Comparison of ENCODE assay signal across 7 cellular contexts in the genomic region with DNA sequence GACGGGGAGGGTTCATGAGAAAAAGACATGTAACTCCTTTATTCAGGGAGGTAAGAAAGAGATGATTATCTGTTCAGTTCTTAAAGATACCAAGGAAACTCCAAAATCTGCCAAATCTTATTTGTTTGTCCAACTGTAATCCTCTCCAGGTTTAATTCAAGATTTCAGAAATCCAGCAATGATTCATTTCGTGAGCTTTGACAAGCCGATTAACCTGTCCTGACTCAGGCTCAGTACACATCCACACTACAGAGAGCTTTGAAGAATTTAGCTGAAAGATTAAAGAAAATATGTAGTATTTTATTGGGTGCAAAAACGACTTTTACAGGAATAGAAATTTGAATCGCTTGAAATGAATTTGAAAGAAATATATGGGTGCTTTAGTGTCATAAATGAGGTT. TPM values are rescaled to one million over a fixed set of nuclear protein-coding genes. Genes with fewer than 3 reads are reported as not detected.
A peak's percentile ranks its signal among the peaks of the same experiment; 100 is the strongest.
DNase-seq lines count a peak whose midpoint lies in the region; ATAC-seq and TF ChIP-seq lines count a peak whose summit lies in the region.

No MANE protein-coding gene starts in this region.

- H3K4me1 ChIP-seq in HEK293 (ENCODE audit: control insufficient read depth, insufficient read depth, low read length) (no peaks in the 10 kb centered on the region), RWPE2 (ENCODE audit: insufficient read depth, poor library complexity, severe bottlenecking) (peaks cover 9% of the 10 kb centered on the region), esophagus squamous epithelium (peaks cover 8 to 73% (median 22%) of the 10 kb centered on the region in 3 donors)

- TF ChIP-seq CTCF in HEK293 (tag by site-specific recombination; IDR thresholded peaks at IDR 0.05) (no peak), RWPE2 (IDR thresholded peaks at IDR 0.05; ENCODE audit: poor library complexity, severe bottlenecking) (no peak), esophagus squamous epithelium (IDR thresholded peaks at IDR 0.05) (no peak)

- peak overlapping the region; percentile 68 for H3K4me3 ChIP-seq in HEK293 (ENCODE audit: low read depth, low read length)
- peak overlapping the region; percentile 51 for H3K4me3 ChIP-seq in RWPE2 (ENCODE audit: severe bottlenecking)
- peak overlapping the region; percentile 73 to 96 (median 78) for H3K4me3 ChIP-seq in esophagus squamous epithelium

- H3K27ac ChIP-seq in HEK293 (ENCODE audit: extremely low read depth, low read depth, low read length) (no peak overlapping the region), RWPE2 (ENCODE audit: poor library complexity, severe bottlenecking) (peak overlapping the region; percentile 27), esophagus squamous epithelium (peak overlapping the region in 3 of 4 donors; percentile 88 to 90 (median 89))

- H3K27me3 ChIP-seq in RWPE2 (ENCODE audit: insufficient read depth, poor library complexity, severe bottlenecking) (no peaks in the 10 kb centered on the region), esophagus squamous epithelium (no peaks in the 10 kb centered on the region)

- ATAC-seq in RWPE2 (ENCODE audit: low read depth) (no peak), GM18867 (IDR thresholded peaks at IDR 0.05; ENCODE audit: unreplicated experiment) (no peak), GM18873 (IDR thresholded peaks at IDR 0.05; ENCODE audit: low FRiP score, unreplicated experiment) (no peak)

- H3K9me3 ChIP-seq in HEK293 (ENCODE audit: control insufficient read depth, insufficient read depth, low read depth, low read length) (no peaks in the 10 kb centered on the region), RWPE2 (ENCODE audit: severe bottlenecking) (no peaks in the 10 kb centered on the region), esophagus squamous epithelium (no peaks in the 10 kb centered on the region)

- POLR2A ChIA-PET in HEK293 (lab: Yijun Ruan, JAX), result no interaction called here

- H3K36me3 ChIP-seq in HEK293 (ENCODE audit: control insufficient read depth in 2 of 2, insufficient read depth in 1 of 2, low read length in 2 of 2), result peaks cover 0 to 23% of the 10 kb centered on the region in 2 experiments; a peak in 1 of 3 replicates
- no peaks in the 10 kb centered on the region for H3K36me3 ChIP-seq in RWPE2 (ENCODE audit: low read depth)
- H3K36me3 ChIP-seq in esophagus squamous epithelium, result no peaks in the 10 kb centered on the region

- 46 to 51% methylated on average over 5 of the region's 5 CpGs for WGBS in esophagus squamous epithelium, 2 donors

- TF ChIP-seq POLR2A in esophagus squamous epithelium (IDR thresholded peaks at IDR 0.05), result no peak

- CTCF ChIA-PET in HEK293 (lab: Yijun Ruan, JAX), result interaction anchor here (0.6 to 0.7 kb wide), 2 partner anchors 8 to 1827 kb away, joined by 3 read pairs; no protein-coding TSS in a partner anchor

- DNase-seq in RWPE2 (ENCODE audit: low spot score) (no peak), esophagus squamous epithelium (lab: John Stamatoyannopoulos, UW) (no peak), renal cortical epithelial cell (ENCODE audit: low read depth) (peak; percentile 17)
- no peak for DNase-seq in effector CD4-positive, alpha-beta T cell

- intact Hi-C loops in esophagus squamous epithelium (cut with DNase I), result no loop called here

TF ChIP-seq in HEK293, 187 proteins besides CTCF, POLR2A, EP300 and RAD21:
- TF ChIP-seq KLF16 (tag by site-specific recombination; IDR thresholded peaks at IDR 0.05) (no peak), IKZF3 (tag by site-specific recombination; IDR thresholded peaks at IDR 0.05) (no peak), ZNF394 (tag by site-specific recombination; IDR thresholded peaks at IDR 0.05; ENCODE audit: borderline replicate concordance) (no peak), ZNF48 (tag by site-specific recombination; IDR thresholded peaks at IDR 0.05) (no peak), ZNF19 (tag by site-specific recombination; IDR thresholded peaks at IDR 0.05; ENCODE audit: low read depth) (no peak), ZNF239 (tag by site-specific recombination; IDR thresholded peaks at IDR 0.05) (no peak)
- TF ChIP-seq, protein P1, sequence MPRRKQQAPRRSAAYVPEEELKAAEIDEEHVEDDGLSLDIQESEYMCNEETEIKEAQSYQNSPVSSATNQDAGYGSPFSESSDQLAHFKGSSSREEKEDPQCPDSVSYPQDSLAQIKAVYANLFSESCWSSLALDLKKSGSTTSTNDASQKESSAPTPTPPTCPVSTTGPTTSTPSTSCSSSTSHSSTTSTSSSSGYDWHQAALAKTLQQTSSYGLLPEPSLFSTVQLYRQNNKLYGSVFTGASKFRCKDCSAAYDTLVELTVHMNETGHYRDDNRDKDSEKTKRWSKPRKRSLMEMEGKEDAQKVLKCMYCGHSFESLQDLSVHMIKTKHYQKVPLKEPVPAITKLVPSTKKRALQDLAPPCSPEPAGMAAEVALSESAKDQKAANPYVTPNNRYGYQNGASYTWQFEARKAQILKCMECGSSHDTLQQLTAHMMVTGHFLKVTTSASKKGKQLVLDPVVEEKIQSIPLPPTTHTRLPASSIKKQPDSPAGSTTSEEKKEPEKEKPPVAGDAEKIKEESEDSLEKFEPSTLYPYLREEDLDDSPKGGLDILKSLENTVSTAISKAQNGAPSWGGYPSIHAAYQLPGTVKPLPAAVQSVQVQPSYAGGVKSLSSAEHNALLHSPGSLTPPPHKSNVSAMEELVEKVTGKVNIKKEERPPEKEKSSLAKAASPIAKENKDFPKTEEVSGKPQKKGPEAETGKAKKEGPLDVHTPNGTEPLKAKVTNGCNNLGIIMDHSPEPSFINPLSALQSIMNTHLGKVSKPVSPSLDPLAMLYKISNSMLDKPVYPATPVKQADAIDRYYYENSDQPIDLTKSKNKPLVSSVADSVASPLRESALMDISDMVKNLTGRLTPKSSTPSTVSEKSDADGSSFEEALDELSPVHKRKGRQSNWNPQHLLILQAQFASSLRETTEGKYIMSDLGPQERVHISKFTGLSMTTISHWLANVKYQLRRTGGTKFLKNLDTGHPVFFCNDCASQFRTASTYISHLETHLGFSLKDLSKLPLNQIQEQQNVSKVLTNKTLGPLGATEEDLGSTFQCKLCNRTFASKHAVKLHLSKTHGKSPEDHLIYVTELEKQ (tag by site-specific recombination; IDR thresholded peaks at IDR 0.05; ENCODE audit: borderline replicate concordance), result no peak
- TF ChIP-seq, protein P2, sequence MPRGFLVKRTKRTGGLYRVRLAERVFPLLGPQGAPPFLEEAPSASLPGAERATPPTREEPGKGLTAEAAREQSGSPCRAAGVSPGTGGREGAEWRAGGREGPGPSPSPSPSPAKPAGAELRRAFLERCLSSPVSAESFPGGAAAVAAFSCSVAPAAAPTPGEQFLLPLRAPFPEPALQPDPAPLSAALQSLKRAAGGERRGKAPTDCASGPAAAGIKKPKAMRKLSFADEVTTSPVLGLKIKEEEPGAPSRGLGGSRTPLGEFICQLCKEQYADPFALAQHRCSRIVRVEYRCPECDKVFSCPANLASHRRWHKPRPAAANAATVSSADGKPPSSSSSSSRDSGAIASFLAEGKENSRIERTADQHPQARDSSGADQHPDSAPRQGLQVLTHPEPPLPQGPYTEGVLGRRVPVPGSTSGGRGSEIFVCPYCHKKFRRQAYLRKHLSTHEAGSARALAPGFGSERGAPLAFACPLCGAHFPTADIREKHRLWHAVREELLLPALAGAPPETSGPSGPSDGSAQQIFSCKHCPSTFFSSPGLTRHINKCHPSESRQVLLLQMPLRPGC (tag by site-specific recombination; IDR thresholded peaks at IDR 0.05), result no peak
- TF ChIP-seq, protein P3, sequence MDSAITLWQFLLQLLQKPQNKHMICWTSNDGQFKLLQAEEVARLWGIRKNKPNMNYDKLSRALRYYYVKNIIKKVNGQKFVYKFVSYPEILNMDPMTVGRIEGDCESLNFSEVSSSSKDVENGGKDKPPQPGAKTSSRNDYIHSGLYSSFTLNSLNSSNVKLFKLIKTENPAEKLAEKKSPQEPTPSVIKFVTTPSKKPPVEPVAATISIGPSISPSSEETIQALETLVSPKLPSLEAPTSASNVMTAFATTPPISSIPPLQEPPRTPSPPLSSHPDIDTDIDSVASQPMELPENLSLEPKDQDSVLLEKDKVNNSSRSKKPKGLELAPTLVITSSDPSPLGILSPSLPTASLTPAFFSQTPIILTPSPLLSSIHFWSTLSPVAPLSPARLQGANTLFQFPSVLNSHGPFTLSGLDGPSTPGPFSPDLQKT (IDR thresholded peaks at IDR 0.05; ENCODE audit: borderline replicate concordance, low read depth, low read length), result no peak
- TF ChIP-seq, protein P4, sequence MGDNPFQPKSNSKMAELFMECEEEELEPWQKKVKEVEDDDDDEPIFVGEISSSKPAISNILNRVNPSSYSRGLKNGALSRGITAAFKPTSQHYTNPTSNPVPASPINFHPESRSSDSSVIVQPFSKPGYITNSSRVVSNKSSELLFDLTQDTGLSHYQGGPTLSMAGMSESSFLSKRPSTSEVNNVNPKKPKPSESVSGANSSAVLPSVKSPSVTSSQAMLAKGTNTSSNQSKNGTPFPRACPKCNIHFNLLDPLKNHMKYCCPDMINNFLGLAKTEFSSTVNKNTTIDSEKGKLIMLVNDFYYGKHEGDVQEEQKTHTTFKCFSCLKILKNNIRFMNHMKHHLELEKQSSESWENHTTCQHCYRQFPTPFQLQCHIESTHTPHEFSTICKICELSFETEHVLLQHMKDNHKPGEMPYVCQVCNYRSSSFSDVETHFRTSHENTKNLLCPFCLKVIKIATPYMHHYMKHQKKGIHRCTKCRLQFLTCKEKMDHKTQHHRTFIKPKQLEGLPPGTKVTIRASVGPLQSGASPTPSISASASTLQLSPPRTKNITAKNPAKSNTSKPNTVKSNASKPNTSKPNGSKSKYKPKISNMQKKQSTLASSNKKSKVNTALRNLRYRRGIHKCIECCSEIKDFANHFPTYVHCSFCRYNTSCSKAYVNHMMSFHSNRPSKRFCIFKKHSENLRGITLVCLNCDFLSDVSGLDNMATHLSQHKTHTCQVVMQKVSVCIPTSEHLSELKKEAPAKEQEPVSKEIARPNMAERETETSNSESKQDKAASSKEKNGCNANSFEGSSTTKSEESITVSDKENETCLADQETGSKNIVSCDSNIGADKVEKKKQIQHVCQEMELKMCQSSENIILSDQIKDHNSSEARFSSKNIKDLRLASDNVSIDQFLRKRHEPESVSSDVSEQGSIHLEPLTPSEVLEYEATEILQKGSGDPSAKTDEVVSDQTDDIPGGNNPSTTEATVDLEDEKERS (tag by site-specific recombination; IDR thresholded peaks at IDR 0.05), result no peak

RNA-seq across cellular contexts. Expression of a gene that starts 1.1 kb away (rescaled TPM):
- 10 to 100 TPM; 14.1 to 43.1 (median 30.2) TPM for total RNA-seq in esophagus squamous epithelium
- 28.3 and 60.7 TPM in 2 replicates for total RNA-seq in renal cortical epithelial cell
